Comparison of ENCODE assay signal across 9 cellular contexts in genomic region chr5:32217886-32218396, GRCh38. TPM values are rescaled to one million over a fixed set of nuclear protein-coding genes. Genes with fewer than 3 reads are reported as not detected.
A peak's percentile ranks its signal among the peaks of the same experiment; 100 is the strongest.
DNase-seq lines count a peak whose midpoint lies in the region; ATAC-seq and TF ChIP-seq lines count a peak whose summit lies in the region.
"Had no signal": no experiment of that assay in that cellular context is flagged by ENCODE, and none has a peak within 500 bp of the region (broad histone marks: within the 10 kb centered on the region; RNA-seq: fewer than 3 reads in every experiment).

No MANE protein-coding gene starts in this region.

- no peaks in the 10 kb centered on the region for H3K9me3 ChIP-seq in testis
- H3K9me3 ChIP-seq in aorta (ENCODE audit: control insufficient read depth, low read length), result no peaks in the 10 kb centered on the region

- TF ChIP-seq CTCF in testis (IDR thresholded peaks at IDR 0.05), result no peak

- H3K4me3 ChIP-seq in testis (no peak overlapping the region), aorta (ENCODE audit: low read length in 2 of 2) (no peak overlapping the region)

- peak overlapping the region; percentile 57 to 79 for H3K27ac ChIP-seq in testis
- peak overlapping the region in 1 of 2 donors; percentile 2 for H3K27ac ChIP-seq in aorta (ENCODE audit: low read depth in 1 of 2, low read length in 2 of 2)

- DNase-seq in NCI-H524 (lab: John Stamatoyannopoulos, UW), result peak; percentile 17 to 55
- no peak for DNase-seq in NCI-H524 treated with DMSO at 0.1 percent for 48 hours (lab: John Stamatoyannopoulos, UW)
- DNase-seq in RPMI7951 (ENCODE audit: low read depth), result peak; percentile 30
- no peak for DNase-seq in Right ventricle myocardium superior
- DNase-seq in testis, result peak; percentile 47
- DNase-seq in activated CD4-positive, alpha-beta T cell treated with anti-CD3 and anti-CD28 coated beads for 1 hour, result no peak
- no peak for DNase-seq in aorta
- DNase-seq: activated T-cell treated with anti-CD3 and anti-CD28 coated beads, Interleukin-2, amount 50 U/mL, for 72 hours had no signal

- H3K36me3 ChIP-seq in testis (ENCODE audit: low read depth, missing control alignments) (no peaks in the 10 kb centered on the region), aorta (ENCODE audit: control insufficient read depth in 1 of 2, insufficient read depth in 2 of 2, low read length in 1 of 2) (no peaks in the 10 kb centered on the region)

- 31 to 35% methylated on average over 12 of the region's 12 CpGs for WGBS in testis, 2 donors
- WGBS in aorta, 2 donors, result 38 to 48% methylated on average over 12 of the region's 12 CpGs

- ATAC-seq in Right ventricle myocardium superior (ENCODE audit: poor library complexity) (peak; percentile 79), aorta (ENCODE audit: low FRiP score) (no peak), GM21786 (IDR thresholded peaks at IDR 0.05; ENCODE audit: unreplicated experiment) (no peak)

- intact Hi-C loops in Right ventricle myocardium superior (cut with DNase I), result no loop called here
- intact Hi-C loops in testis (cut with DNase I; ENCODE audit: low total_unique reads), result no loop called here
- intact Hi-C loops in aorta (cut with DNase I), result no loop called here

- H3K4me1 ChIP-seq in testis, result peaks cover 6% of the 10 kb centered on the region
- no peaks in the 10 kb centered on the region for H3K4me1 ChIP-seq in aorta (ENCODE audit: control insufficient read depth in 1 of 2, insufficient read depth in 2 of 2, low read length in 2 of 2)

- H3K27me3 ChIP-seq in testis (no peaks in the 10 kb centered on the region), aorta (ENCODE audit: control insufficient read depth in 1 of 2, insufficient read depth in 2 of 2, low read length in 1 of 2) (no peaks in the 10 kb centered on the region)

- TF ChIP-seq POLR2A in testis (IDR thresholded peaks at IDR 0.05), result no peak

RNA-seq across cellular contexts. Expression of gene GOLPH3, which starts 43.8 kb away (rescaled TPM):
- 56.3 and 56.7 TPM in 2 replicates for total RNA-seq in RPMI7951 (2014; rRNA removed; shearing (Covaris generic))
- 35.9 TPM for total RNA-seq in Right ventricle myocardium superior
- 100 to 1,000 TPM in 1 of 2 donors, 10 to 100 TPM in 1; 88.7 to 102 TPM for total RNA-seq in testis
- polyA plus RNA-seq in testis (ENCODE audit: insufficient read depth, low read depth, low replicate concordance), result 54.2 TPM
- total RNA-seq in aorta, result 10 to 100 TPM; 84.9 to 92.0 TPM
- 10 to 100 TPM; 57.0 to 63.2 TPM for polyA plus RNA-seq in aorta

Comparison
In these comparisons a context has a peak if more than half of its experiments do, and no peak if none do; other contexts are left out.
1. DNase-seq: peak in NCI-H524 (2 of 2), RPMI7951 (single experiment) and testis (single experiment); none in NCI-H524 treated with DMSO at 0.1 percent for 48 hours (single experiment), Right ventricle myocardium superior (single experiment), activated CD4-positive, alpha-beta T cell treated with anti-CD3 and anti-CD28 coated beads for 1 hour (single experiment) and aorta (0 of 2).